8 cellular contexts compared by ENCODE assay signal in the genomic region with DNA sequence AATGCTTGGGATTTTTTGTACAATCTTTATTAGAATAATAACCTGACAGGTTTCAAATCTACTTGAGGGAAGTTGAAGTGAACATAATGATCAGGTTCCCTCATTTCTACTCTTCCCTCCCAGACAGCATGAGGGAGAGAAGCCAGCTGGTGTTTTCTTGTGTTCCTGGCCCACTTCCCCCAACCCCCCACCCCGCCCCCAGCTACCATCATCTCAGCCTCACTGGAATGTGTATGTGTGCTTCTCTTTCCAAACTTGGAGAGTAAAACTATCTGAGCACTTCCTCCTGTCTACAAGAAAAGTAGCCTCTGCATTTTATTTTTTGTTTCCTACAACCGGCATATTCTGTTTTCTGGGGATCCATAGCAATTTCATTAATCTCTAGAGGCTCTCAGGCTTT. TPM values are rescaled to one million over a fixed set of nuclear protein-coding genes. Genes with fewer than 3 reads are reported as not detected.
A peak's percentile ranks its signal among the peaks of the same experiment; 100 is the strongest.
DNase-seq lines count a peak whose midpoint lies in the region; ATAC-seq and TF ChIP-seq lines count a peak whose summit lies in the region.
"Had no signal": no experiment of that assay in that cellular context is flagged by ENCODE, and none has a peak within 500 bp of the region (broad histone marks: within the 10 kb centered on the region; RNA-seq: fewer than 3 reads in every experiment).

No MANE protein-coding gene starts in this region.

- intact Hi-C loops in stomach (cut with DNase I; ENCODE audit: low total_unique reads) = no loop called here

- H3K36me3 ChIP-seq in iPS-20b (ENCODE audit: insufficient read depth, low read depth, low read length) (no peaks in the 10 kb centered on the region; the same call in 1 of the 2 replicates), stomach (no peaks in the 10 kb centered on the region)

- peak overlapping the region; percentile 52; the same call in 1 of the 2 replicates for H3K9ac ChIP-seq in iPS-20b (ENCODE audit: low read depth, low read length)

- no peak for DNase-seq in stomach
- DNase-seq in superior temporal gyrus (ENCODE audit: extremely low spot score) = no peak
- no peak for DNase-seq in NCI-H748 (lab: John Stamatoyannopoulos, UW; ENCODE audit: unreplicated experiment)
- DNase-seq in NCI-H2029 (lab: John Stamatoyannopoulos, UW) = no peak
- DNase-seq: NCI-H510A treated with DMSO at 0.1 percent for 48 hours had no signal

- H3K27ac ChIP-seq in iPS-20b (ENCODE audit: low read length) (no peak overlapping the region), stomach (peak overlapping the region in 3 of 5 donors; percentile 35 to 46 (median 44))

- TF ChIP-seq EP300 in stomach (IDR thresholded peaks at IDR 0.05) = no peak

- no peaks in the 10 kb centered on the region for H3K27me3 ChIP-seq in iPS-20b (ENCODE audit: insufficient read depth, low read length)
- H3K27me3 ChIP-seq in stomach = no peaks in the 10 kb centered on the region

- ATAC-seq in HG02981 (IDR thresholded peaks at IDR 0.05; ENCODE audit: unreplicated experiment) (peak; percentile 18), SK-N-SH treated with all-trans-retinoic acid at 6 μM for 48 hours (peak; percentile 52)

- H3K9me3 ChIP-seq in iPS-20b (ENCODE audit: insufficient read depth, low read depth, low read length) (no peaks in the 10 kb centered on the region), stomach (no peaks in the 10 kb centered on the region)

- H3K4me3 ChIP-seq in iPS-20b (ENCODE audit: low read length) (peak overlapping the region; percentile 49; the same call in 1 of the 2 replicates), stomach (no peak overlapping the region)

- no peak for TF ChIP-seq CTCF in stomach (IDR thresholded peaks at IDR 0.05)

- 71 to 82% (median 79%) methylated on average over 2 of the region's 2 CpGs for WGBS in stomach, 5 donors

- peaks cover 34% of the 10 kb centered on the region for H3K4me1 ChIP-seq in iPS-20b (ENCODE audit: insufficient read depth, low read length)
- peaks cover 5 to 31% (median 14%) of the 10 kb centered on the region in 4 donors for H3K4me1 ChIP-seq in stomach

- TF ChIP-seq POLR2A in stomach (IDR thresholded peaks at IDR 0.05) = no peak

TF ChIP-seq in SK-N-SH treated with all-trans-retinoic acid at 6 μM for 48 hours, 23 proteins besides CTCF, POLR2A, EP300 and RAD21:
- TF ChIP-seq ISL1 (CRISPR knock-in tag; IDR thresholded peaks at IDR 0.05) (no peak), GLIS3 (CRISPR knock-in tag; IDR thresholded peaks at IDR 0.05) (no peak), ARNTL (CRISPR knock-in tag; IDR thresholded peaks at IDR 0.05; ENCODE audit: borderline replicate concordance, low read depth) (no peak), SNAI2 (CRISPR knock-in tag; IDR thresholded peaks at IDR 0.05) (no peak), RARB (CRISPR knock-in tag; IDR thresholded peaks at IDR 0.05) (no peak), OSR1 (CRISPR knock-in tag; IDR thresholded peaks at IDR 0.05) (no peak), ZC3H10 (CRISPR knock-in tag; IDR thresholded peaks at IDR 0.05) (no peak), CSDC2 (CRISPR knock-in tag; IDR thresholded peaks at IDR 0.05) (no peak), ZFP3 (CRISPR knock-in tag; IDR thresholded peaks at IDR 0.05) (no peak), BACH2 (CRISPR knock-in tag; IDR thresholded peaks at IDR 0.05; ENCODE audit: borderline replicate concordance) (no peak), TCF4 (CRISPR knock-in tag; IDR thresholded peaks at IDR 0.05; ENCODE audit: borderline replicate concordance) (no peak)
- TF ChIP-seq, protein P1, sequence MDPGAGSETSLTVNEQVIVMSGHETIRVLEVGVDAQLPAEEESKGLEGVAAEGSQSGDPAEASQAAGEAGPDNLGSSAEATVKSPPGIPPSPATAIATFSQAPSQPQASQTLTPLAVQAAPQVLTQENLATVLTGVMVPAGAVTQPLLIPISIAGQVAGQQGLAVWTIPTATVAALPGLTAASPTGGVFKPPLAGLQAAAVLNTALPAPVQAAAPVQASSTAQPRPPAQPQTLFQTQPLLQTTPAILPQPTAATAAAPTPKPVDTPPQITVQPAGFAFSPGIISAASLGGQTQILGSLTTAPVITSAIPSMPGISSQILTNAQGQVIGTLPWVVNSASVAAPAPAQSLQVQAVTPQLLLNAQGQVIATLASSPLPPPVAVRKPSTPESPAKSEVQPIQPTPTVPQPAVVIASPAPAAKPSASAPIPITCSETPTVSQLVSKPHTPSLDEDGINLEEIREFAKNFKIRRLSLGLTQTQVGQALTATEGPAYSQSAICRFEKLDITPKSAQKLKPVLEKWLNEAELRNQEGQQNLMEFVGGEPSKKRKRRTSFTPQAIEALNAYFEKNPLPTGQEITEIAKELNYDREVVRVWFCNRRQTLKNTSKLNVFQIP (CRISPR knock-in tag; IDR thresholded peaks at IDR 0.05; ENCODE audit: borderline replicate concordance, low read depth) = no peak
- TF ChIP-seq, protein P2, sequence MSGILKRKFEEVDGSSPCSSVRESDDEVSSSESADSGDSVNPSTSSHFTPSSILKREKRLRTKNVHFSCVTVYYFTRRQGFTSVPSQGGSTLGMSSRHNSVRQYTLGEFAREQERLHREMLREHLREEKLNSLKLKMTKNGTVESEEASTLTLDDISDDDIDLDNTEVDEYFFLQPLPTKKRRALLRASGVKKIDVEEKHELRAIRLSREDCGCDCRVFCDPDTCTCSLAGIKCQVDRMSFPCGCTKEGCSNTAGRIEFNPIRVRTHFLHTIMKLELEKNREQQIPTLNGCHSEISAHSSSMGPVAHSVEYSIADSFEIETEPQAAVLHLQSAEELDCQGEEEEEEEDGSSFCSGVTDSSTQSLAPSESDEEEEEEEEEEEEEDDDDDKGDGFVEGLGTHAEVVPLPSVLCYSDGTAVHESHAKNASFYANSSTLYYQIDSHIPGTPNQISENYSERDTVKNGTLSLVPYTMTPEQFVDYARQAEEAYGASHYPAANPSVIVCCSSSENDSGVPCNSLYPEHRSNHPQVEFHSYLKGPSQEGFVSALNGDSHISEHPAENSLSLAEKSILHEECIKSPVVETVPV (CRISPR knock-in tag; IDR thresholded peaks at IDR 0.05) = no peak
- TF ChIP-seq, protein P3, sequence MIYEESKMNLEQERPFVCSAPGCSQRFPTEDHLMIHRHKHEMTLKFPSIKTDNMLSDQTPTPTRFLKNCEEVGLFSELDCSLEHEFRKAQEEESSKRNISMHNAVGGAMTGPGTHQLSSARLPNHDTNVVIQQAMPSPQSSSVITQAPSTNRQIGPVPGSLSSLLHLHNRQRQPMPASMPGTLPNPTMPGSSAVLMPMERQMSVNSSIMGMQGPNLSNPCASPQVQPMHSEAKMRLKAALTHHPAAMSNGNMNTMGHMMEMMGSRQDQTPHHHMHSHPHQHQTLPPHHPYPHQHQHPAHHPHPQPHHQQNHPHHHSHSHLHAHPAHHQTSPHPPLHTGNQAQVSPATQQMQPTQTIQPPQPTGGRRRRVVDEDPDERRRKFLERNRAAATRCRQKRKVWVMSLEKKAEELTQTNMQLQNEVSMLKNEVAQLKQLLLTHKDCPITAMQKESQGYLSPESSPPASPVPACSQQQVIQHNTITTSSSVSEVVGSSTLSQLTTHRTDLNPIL (CRISPR knock-in tag; IDR thresholded peaks at IDR 0.05; ENCODE audit: low read depth) = no peak

RNA-seq across cellular contexts. Expression of a gene that starts 53.7 kb away (rescaled TPM):
- 1 to 10 TPM in 4 of 5 donors, under 1 TPM in 1; 0.89 to 5.8 (median 4.5) TPM for total RNA-seq in stomach
- polyA plus RNA-seq in stomach = 10 to 100 TPM in 1 of 3 donors, 1 to 10 TPM in 2; 1.7 to 16.5 (median 2.0) TPM

RNA-seq across cellular contexts. Expression of a gene that starts 54.5 kb away (rescaled TPM):
- 10 to 100 TPM in 3 of 5 donors, 1 to 10 TPM in 2; 5.8 to 34.6 (median 20.7) TPM for total RNA-seq in stomach
- polyA plus RNA-seq in stomach = 1 to 10 TPM; 3.8 to 6.4 (median 6.2) TPM
